ENCODE assay signal across 14 cellular contexts in genomic region chr1:108597041-108597440, GRCh38.
"Had no signal": no experiment of that assay in that cellular context is flagged by ENCODE, and none has a peak within 500 bp of the region (broad histone marks: within the 10 kb centered on the region; RNA-seq: fewer than 3 reads in every experiment).

No MANE protein-coding gene starts in this region.

- H3K4me1 ChIP-seq: body of pancreas had no signal

- H3K27me3 Mint-ChIP-seq: dendritic cell treated with granulocyte-macrophage colony-stimulating factor and Interleukin-4, amounts not matched to agents 40 ng/mL and 50 ng/mL, for 4 days; effector memory CD8-positive, alpha-beta T cell; naive B cell; progenitor cell of endocrine pancreas; type B pancreatic cell had no signal

- H3K9me3 Mint-ChIP-seq: activated naive CD4-positive, alpha-beta T cell treated with anti-CD3 and anti-CD28 coated beads, Interleukin-2, amount 50 U/mL, for 72 hours; dendritic cell treated with granulocyte-macrophage colony-stimulating factor and Interleukin-4, amounts not matched to agents 40 ng/mL and 50 ng/mL, for 4 days; effector memory CD8-positive, alpha-beta T cell; naive B cell; type B pancreatic cell had no signal

- H3K27ac Mint-ChIP-seq: activated naive CD4-positive, alpha-beta T cell treated with anti-CD3 and anti-CD28 coated beads, Interleukin-2, amount 50 U/mL, for 72 hours; dendritic cell treated with granulocyte-macrophage colony-stimulating factor and Interleukin-4, amounts not matched to agents 40 ng/mL and 50 ng/mL, for 4 days; effector memory CD8-positive, alpha-beta T cell; progenitor cell of endocrine pancreas; type B pancreatic cell had no signal

- H3K4me3 ChIP-seq: body of pancreas, smooth muscle cell had no signal

- H3K4me3 Mint-ChIP-seq: dendritic cell treated with granulocyte-macrophage colony-stimulating factor and Interleukin-4, amounts not matched to agents 40 ng/mL and 50 ng/mL, for 4 days; effector memory CD8-positive, alpha-beta T cell; naive B cell; type B pancreatic cell had no signal

- DNase-seq: activated CD4-positive, alpha-beta T cell treated with anti-CD3 and anti-CD28 coated beads, Interleukin-2, amount 50 U/mL, for 1 hour; activated effector memory CD4-positive, alpha-beta T cell treated with Interleukin-2 at 50 U/mL for 16 hours; amniotic stem cell; body of pancreas; effector memory CD8-positive, alpha-beta T cell; hypothalamus; kidney glomerular epithelial cell; naive B cell; right cardiac atrium had no signal

- H3K27me3 ChIP-seq: body of pancreas had no signal

- H3K27ac ChIP-seq: body of pancreas had no signal

- H3K4me2 ChIP-seq: smooth muscle cell had no signal

- H3K36me3 Mint-ChIP-seq: activated naive CD4-positive, alpha-beta T cell treated with anti-CD3 and anti-CD28 coated beads, Interleukin-2, amount 50 U/mL, for 72 hours; type B pancreatic cell had no signal

- H3K9me3 ChIP-seq: body of pancreas had no signal

- ATAC-seq: activated naive CD4-positive, alpha-beta T cell treated with anti-CD3 and anti-CD28 coated beads, Interleukin-2, amount 50 U/mL, for 72 hours; body of pancreas; effector memory CD8-positive, alpha-beta T cell; right cardiac atrium had no signal
